ENCODE assay signal across 26 cellular contexts in the genomic region with DNA sequence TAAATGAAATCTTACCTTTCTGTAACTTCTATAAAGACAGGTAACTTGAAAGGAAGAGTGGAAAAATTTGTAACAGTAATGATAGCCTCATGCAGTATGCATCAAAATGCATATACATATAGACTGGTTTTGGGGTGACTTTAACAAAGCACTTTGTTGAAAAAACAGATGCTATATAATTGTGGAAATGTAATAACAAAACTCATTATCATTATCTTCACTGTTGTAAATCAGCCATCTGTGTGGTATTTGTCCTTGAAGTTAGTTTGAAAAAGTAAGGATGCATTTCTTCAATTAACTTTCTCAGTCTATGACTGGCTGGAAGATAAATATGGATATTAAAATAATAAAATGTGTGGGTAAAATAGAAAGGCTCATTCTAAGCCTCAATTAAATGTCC.
"Had no signal": no experiment of that assay in that cellular context is flagged by ENCODE, and none has a peak within 500 bp of the region (broad histone marks: within the 10 kb centered on the region; RNA-seq: fewer than 3 reads in every experiment).

No MANE protein-coding gene starts in this region.

- DNase-seq: stimulated activated CD4-positive, alpha-beta T cell treated with anti-CD3 and anti-CD28 coated beads, Interleukin-2, amount 100 ng/mL, for 48 hours; stimulated activated CD4-positive, alpha-beta T cell treated with anti-CD3 and anti-CD28 coated beads, Interleukin-4, amount 100 ng/mL, for 1 hour; stimulated activated CD4-positive, alpha-beta T cell treated with anti-CD3 and anti-CD28 coated beads, Interleukin-4, amount 100 ng/mL, for 24 hours; stimulated activated CD4-positive, alpha-beta T cell treated with anti-CD3 and anti-CD28 coated beads, Interleukin-4, amount 100 ng/mL, for 4 hours; stimulated activated CD8-positive, alpha-beta memory T cell treated with anti-CD3 and anti-CD28 coated beads, Interleukin-4, amount 100 ng/mL, for 48 hours; stimulated activated naive B cell treated with anti-CD40 and anti-IgM and Interleukin-4, amounts not matched to agents 10 μg/mL and 1 μg/mL and 100 μg/mL, for 72 hours; stimulated activated naive CD4-positive, alpha-beta T cell; stimulated activated naive CD4-positive, alpha-beta T cell treated with Interleukin-2 at 50 U/mL for 16 hours; stimulated activated naive CD8-positive, alpha-beta T cell treated with anti-CD3 and anti-CD28 coated beads, Interleukin-15, amount 100 ng/mL, for 72 hours; stimulated activated naive CD8-positive, alpha-beta T cell treated with anti-CD3 and anti-CD28 coated beads, Interleukin-15, Interleukin-2, amounts not matched to agents 100 U/mL and 50 U/mL, for 24 hours; stomach; substantia nigra; testis; thyroid gland; tibial artery; transverse colon; trophoblast cell; upper lobe of left lung; upper lobe of right lung; uterus had no signal

- H3K4me1 ChIP-seq: stomach, suprapubic skin, testis, thyroid gland, tibial artery, transverse colon, upper lobe of left lung, upper lobe of right lung, uterus had no signal

- ATAC-seq: stimulated activated effector memory CD8-positive, alpha-beta T cell treated with anti-CD3 and anti-CD28 coated beads, Interleukin-12 subunit alpha, Interleukin-12 subunit beta, amount 100 ng/mL, for 72 hours; stimulated activated memory B cell treated with anti-CD40 and anti-IgM and Interleukin-4, amounts not matched to agents 10 μg/mL and 1 μg/mL and 100 μg/mL, for 72 hours; stimulated activated naive B cell treated with anti-CD40 and anti-IgM and Interleukin-4, amounts not matched to agents 10 μg/mL and 1 μg/mL and 100 μg/mL, for 72 hours; stimulated activated naive CD8-positive, alpha-beta T cell treated with anti-CD3 and anti-CD28 coated beads, Interleukin-15, amount 100 ng/mL, for 72 hours; stimulated activated naive CD8-positive, alpha-beta T cell treated with anti-CD3 and anti-CD28 coated beads, Interleukin-15, Interleukin-2, amounts not matched to agents 100 U/mL and 50 U/mL, for 24 hours; upper lobe of right lung had no signal

- H3K4me3 ChIP-seq: stomach, suprapubic skin, testis, thoracic aorta, thyroid gland, tibial artery, tibial nerve, transverse colon, upper lobe of left lung, upper lobe of right lung, uterus, vagina had no signal

- H3K27ac ChIP-seq: stomach, suprapubic skin, testis, thoracic aorta, thyroid gland, tibial artery, tibial nerve, transverse colon, upper lobe of left lung, upper lobe of right lung, uterus, vagina had no signal

- H3K27me3 ChIP-seq: stomach, testis, thyroid gland, tibial artery, tibial nerve, transverse colon, upper lobe of left lung, upper lobe of right lung, uterus, vagina had no signal

- H3K9me3 ChIP-seq: stomach, suprapubic skin, testis, thoracic aorta, thyroid gland, tibial artery, tibial nerve, transverse colon, upper lobe of left lung, upper lobe of right lung, uterus, vagina had no signal

- H3K36me3 ChIP-seq: stomach, suprapubic skin, thoracic aorta, thyroid gland, tibial artery, tibial nerve, transverse colon, upper lobe of left lung, upper lobe of right lung, uterus, vagina had no signal
